ENCODE assay signal across 8 cellular contexts in the genomic region with DNA sequence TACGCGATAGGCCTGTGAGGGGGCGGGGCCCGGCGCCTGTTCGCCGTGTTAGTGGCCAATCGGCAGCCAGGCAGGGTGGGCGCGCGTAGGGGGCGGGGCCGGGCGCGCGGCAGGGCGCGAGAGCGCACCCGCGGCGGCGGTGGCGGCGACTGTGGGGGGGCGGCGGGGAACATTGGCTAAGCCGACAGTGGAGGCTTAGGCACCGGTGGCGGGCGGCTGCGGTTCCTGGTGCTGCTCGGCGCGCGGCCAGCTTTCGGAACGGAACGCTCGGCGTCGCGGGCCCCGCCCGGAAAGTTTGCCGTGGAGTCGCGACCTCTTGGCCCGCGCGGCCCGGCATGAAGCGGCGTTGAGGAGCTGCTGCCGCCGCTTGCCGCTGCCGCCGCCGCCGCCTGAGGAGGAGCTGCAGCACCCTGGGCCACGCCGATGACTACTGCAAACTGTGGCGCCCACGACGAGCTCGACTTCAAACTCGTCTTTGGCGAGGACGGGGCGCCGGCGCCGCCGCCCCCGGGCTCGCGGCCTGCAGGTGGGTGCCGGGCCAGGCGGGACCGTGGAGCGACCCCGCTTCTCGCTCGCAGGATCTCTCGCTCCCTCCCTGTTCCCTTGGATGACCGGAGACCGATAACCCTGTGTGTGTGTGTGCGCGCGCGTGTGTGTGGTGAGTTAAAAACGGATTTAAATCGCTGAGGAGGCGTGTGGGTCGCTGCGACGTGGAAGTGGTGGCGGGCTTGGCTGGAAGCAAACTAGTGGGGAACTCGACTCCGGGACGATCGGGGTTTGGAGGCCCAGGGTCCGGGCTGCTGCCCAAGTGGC. TPM values are rescaled to one million over a fixed set of nuclear protein-coding genes. Genes with fewer than 3 reads are reported as not detected.
DNase-seq lines count a peak whose midpoint lies in the region; ATAC-seq and TF ChIP-seq lines count a peak whose summit lies in the region.

A gene (plus strand): TSS at position 112 of the 813 bp plus-strand sequence. CDS start 312 bp downstream, at position 424.

- peak within 1 kb of the TSS; percentile 95 for H3K27ac ChIP-seq in suprapubic skin

- 0% methylated on average over 25 of the region's 104 CpGs for WGBS in suprapubic skin

- H3K4me3 Mint-ChIP-seq in activated naive CD4-positive, alpha-beta T cell treated with anti-CD3 and anti-CD28 coated beads, Interleukin-2, amount 10 ng/mL, durations not matched to agents 7 days and 5 days: peak within 1 kb of the TSS; percentile 87

- H3K9me3 Mint-ChIP-seq in activated naive CD4-positive, alpha-beta T cell treated with anti-CD3 and anti-CD28 coated beads, Interleukin-2, amount 10 ng/mL, durations not matched to agents 7 days and 5 days: no peaks in the 10 kb centered on the region

- peaks cover 26% of the 10 kb centered on the region for H3K36me3 Mint-ChIP-seq in activated naive CD4-positive, alpha-beta T cell treated with anti-CD3 and anti-CD28 coated beads, Interleukin-2, amount 10 ng/mL, durations not matched to agents 7 days and 5 days

- ATAC-seq in GM21717 (IDR thresholded peaks at IDR 0.05; ENCODE audit: unreplicated experiment) (peak; percentile 50), omental fat pad (ENCODE audit: low FRiP score) (peak; percentile 88)

- no peaks in the 10 kb centered on the region for H3K9me3 ChIP-seq in suprapubic skin

- CTCF ChIA-PET in activated naive CD4-positive, alpha-beta T cell treated with anti-CD3 and anti-CD28 coated beads, Interleukin-2, amount 10 ng/mL, durations not matched to agents 7 days and 5 days (lab: Charles Lee): interaction anchor here (0.7 to 5.3 kb wide), 12 partner anchors 8 to 201 kb away, joined by 3 to 64 read pairs (median 4); a partner anchor contains a TSS

- peak within 1 kb of the TSS; percentile 84 for H3K4me3 ChIP-seq in suprapubic skin

- H3K36me3 ChIP-seq in suprapubic skin: no peaks in the 10 kb centered on the region

- peak within 1 kb of the TSS; percentile 96 for H3K27ac Mint-ChIP-seq in activated naive CD4-positive, alpha-beta T cell treated with anti-CD3 and anti-CD28 coated beads, Interleukin-2, amount 10 ng/mL, durations not matched to agents 7 days and 5 days

- H3K27me3 Mint-ChIP-seq in activated naive CD4-positive, alpha-beta T cell treated with anti-CD3 and anti-CD28 coated beads, Interleukin-2, amount 10 ng/mL, durations not matched to agents 7 days and 5 days: no peaks in the 10 kb centered on the region

- H3K4me1 ChIP-seq in suprapubic skin: peaks cover 78% of the 10 kb centered on the region

- TF ChIP-seq POLR2A in suprapubic skin (IDR thresholded peaks at IDR 0.05): peak in 1 of 2 donors; percentile 45

- H3K4me1 Mint-ChIP-seq in activated naive CD4-positive, alpha-beta T cell treated with anti-CD3 and anti-CD28 coated beads, Interleukin-2, amount 10 ng/mL, durations not matched to agents 7 days and 5 days: peaks cover 66% of the 10 kb centered on the region

- TF ChIP-seq EP300 in suprapubic skin (IDR thresholded peaks at IDR 0.05): no peak

- DNase-seq in ELF-1 (ENCODE audit: low read depth, low spot score) (peak; percentile 76), KG1 (lab: John Stamatoyannopoulos, UW) (peak; percentile 91), SK-N-DZ (ENCODE audit: low spot score) (peak; percentile 69), germinal center (ENCODE audit: low spot score) (peak; percentile 98), omental fat pad (ENCODE audit: low spot score) (peak; percentile 86), suprapubic skin (ENCODE audit: low spot score in 2 of 2) (peak; percentile 99 to 100)
- DNase-seq in activated naive CD4-positive, alpha-beta T cell treated with anti-CD3 and anti-CD28 coated beads, Interleukin-2, amount 10 ng/mL, durations not matched to agents 7 days and 5 days: peak; percentile 99

- TF ChIP-seq CTCF in omental fat pad (IDR thresholded peaks at IDR 0.05): no peak
- TF ChIP-seq CTCF in suprapubic skin (IDR thresholded peaks at IDR 0.05): no peak

- H3K27me3 ChIP-seq in suprapubic skin: no peaks in the 10 kb centered on the region

RNA-seq across cellular contexts. Expression of the gene that starts here (rescaled TPM):
- polyA plus RNA-seq in SK-N-DZ (2014; cell fraction: cytosol; rRNA removed): 26.9 and 37.7 TPM in 2 replicates
- 20.4 and 20.6 TPM in 2 replicates for polyA plus RNA-seq in SK-N-DZ (2014; cell fraction: nucleus; rRNA removed)
- total RNA-seq in omental fat pad (10 to 100 TPM; 39.5 to 54.5 (median 45.6) TPM), suprapubic skin (10 to 100 TPM; 32.7 to 58.1 (median 36.9) TPM)

Comparison
In these comparisons a context has a peak if more than half of its experiments do, and no peak if none do; other contexts are left out.
1. Peak in every context shown above with its lines: DNase-seq, ATAC-seq, H3K4me3 ChIP-seq and H3K27ac ChIP-seq.